ENCODE assay signal across 1 cellular context in genomic region chr16:67173808-67174705, GRCh38.
A peak's percentile ranks its signal among the peaks of the same experiment; 100 is the strongest.
TF ChIP-seq lines count a peak whose summit lies in the region.

No MANE protein-coding gene starts in this region.

TF ChIP-seq in HepG2, 621 proteins besides CTCF, POLR2A, EP300 and RAD21 (continued from another document and continues in another):
- TF ChIP-seq PRDM4 (CRISPR knock-in tag; IDR thresholded peaks at IDR 0.05; ENCODE audit: borderline replicate concordance) (no peak; the same call in 1 of the 2 replicates), ZZZ3 (CRISPR knock-in tag; IDR thresholded peaks at IDR 0.05; ENCODE audit: borderline replicate concordance) (peak; percentile 84; the same call in 1 of the 2 replicates), ARHGAP35 (CRISPR knock-in tag; IDR thresholded peaks at IDR 0.05; ENCODE audit: borderline replicate concordance) (0 out of 2 replicates have a peak, but pooled peaks have one; percentile 39), FOXK1 (CRISPR knock-in tag; IDR thresholded peaks at IDR 0.05; ENCODE audit: borderline replicate concordance, low read depth) (peak; percentile 58; the same call in 1 of the 2 replicates), ZNF644 (CRISPR knock-in tag; IDR thresholded peaks at IDR 0.05; ENCODE audit: low read depth) (no peak), SNRNP70 (IDR thresholded peaks at IDR 0.05; ENCODE audit: low read depth, low read length) (no peak), ZNF775 (CRISPR knock-in tag; IDR thresholded peaks at IDR 0.05; ENCODE audit: borderline replicate concordance) (no peak), TFDP1 (CRISPR knock-in tag; IDR thresholded peaks at IDR 0.05; ENCODE audit: borderline replicate concordance) (peak; percentile 93; the same call in 1 of the 2 replicates), PLSCR1 (CRISPR knock-in tag; IDR thresholded peaks at IDR 0.05; ENCODE audit: borderline replicate concordance) (no peak; the same call in 1 of the 2 replicates), ATF7 (IDR thresholded peaks at IDR 0.05) (no peak), ATF7 (CRISPR knock-in tag; IDR thresholded peaks at IDR 0.05) (no peak), BCLAF1 (IDR thresholded peaks at IDR 0.05) (no peak), ZBTB14 (CRISPR knock-in tag; IDR thresholded peaks at IDR 0.05) (peak; percentile 44; the same call in 1 of the 2 replicates), ESRRA (CRISPR knock-in tag; IDR thresholded peaks at IDR 0.05; ENCODE audit: low read depth) (peak; percentile 34; the same call in 1 of the 2 replicates), ARID4A (CRISPR knock-in tag; IDR thresholded peaks at IDR 0.05; ENCODE audit: borderline replicate concordance) (peak; percentile 88; the same call in 1 of the 2 replicates), ZNF652 (CRISPR knock-in tag; IDR thresholded peaks at IDR 0.05; ENCODE audit: borderline replicate concordance, low read depth) (peak; percentile 47; the same call in 1 of the 2 replicates), ZNF333 (CRISPR knock-in tag; IDR thresholded peaks at IDR 0.05; ENCODE audit: borderline replicate concordance) (peak; percentile 66), GMEB2 (CRISPR knock-in tag; IDR thresholded peaks at IDR 0.05; ENCODE audit: low read depth) (peak; percentile 74; the same call in 1 of the 2 replicates), EED (CRISPR knock-in tag; IDR thresholded peaks at IDR 0.05) (0 out of 2 replicates have a peak, but pooled peaks have one; percentile 50), GABPA (IDR thresholded peaks at IDR 0.05; ENCODE audit: low read depth, low read length) (no peak), GABPA (CRISPR knock-in tag; IDR thresholded peaks at IDR 0.05; ENCODE audit: low read depth) (peak; percentile 64; the same call in 1 of the 2 replicates), ZNF343 (CRISPR knock-in tag; IDR thresholded peaks at IDR 0.05) (no peak), MTF2 (CRISPR knock-in tag; IDR thresholded peaks at IDR 0.05; ENCODE audit: borderline replicate concordance) (no peak; the same call in 1 of the 2 replicates), EHMT2 (IDR thresholded peaks at IDR 0.05; ENCODE audit: borderline replicate concordance, low read depth, low read length) (no peak), AHR (CRISPR knock-in tag; IDR thresholded peaks at IDR 0.05) (no peak; the same call in 1 of the 2 replicates), ZNF205 (CRISPR knock-in tag; IDR thresholded peaks at IDR 0.05) (peak; percentile 84), ZBTB3 (CRISPR knock-in tag; IDR thresholded peaks at IDR 0.05; ENCODE audit: borderline replicate concordance, low read depth) (no peak), THYN1 (CRISPR knock-in tag; IDR thresholded peaks at IDR 0.05; ENCODE audit: borderline replicate concordance, low read depth) (no peak), HNRNPLL (IDR thresholded peaks at IDR 0.05; ENCODE audit: low read depth, low read length, poor library complexity, severe bottlenecking) (peak; percentile 96), EEA1 (CRISPR knock-in tag; IDR thresholded peaks at IDR 0.05; ENCODE audit: borderline replicate concordance) (peak; percentile 80; the same call in 1 of the 2 replicates), ELF3 (CRISPR knock-in tag; IDR thresholded peaks at IDR 0.05) (peak; percentile 90)
- TF ChIP-seq, protein P1, sequence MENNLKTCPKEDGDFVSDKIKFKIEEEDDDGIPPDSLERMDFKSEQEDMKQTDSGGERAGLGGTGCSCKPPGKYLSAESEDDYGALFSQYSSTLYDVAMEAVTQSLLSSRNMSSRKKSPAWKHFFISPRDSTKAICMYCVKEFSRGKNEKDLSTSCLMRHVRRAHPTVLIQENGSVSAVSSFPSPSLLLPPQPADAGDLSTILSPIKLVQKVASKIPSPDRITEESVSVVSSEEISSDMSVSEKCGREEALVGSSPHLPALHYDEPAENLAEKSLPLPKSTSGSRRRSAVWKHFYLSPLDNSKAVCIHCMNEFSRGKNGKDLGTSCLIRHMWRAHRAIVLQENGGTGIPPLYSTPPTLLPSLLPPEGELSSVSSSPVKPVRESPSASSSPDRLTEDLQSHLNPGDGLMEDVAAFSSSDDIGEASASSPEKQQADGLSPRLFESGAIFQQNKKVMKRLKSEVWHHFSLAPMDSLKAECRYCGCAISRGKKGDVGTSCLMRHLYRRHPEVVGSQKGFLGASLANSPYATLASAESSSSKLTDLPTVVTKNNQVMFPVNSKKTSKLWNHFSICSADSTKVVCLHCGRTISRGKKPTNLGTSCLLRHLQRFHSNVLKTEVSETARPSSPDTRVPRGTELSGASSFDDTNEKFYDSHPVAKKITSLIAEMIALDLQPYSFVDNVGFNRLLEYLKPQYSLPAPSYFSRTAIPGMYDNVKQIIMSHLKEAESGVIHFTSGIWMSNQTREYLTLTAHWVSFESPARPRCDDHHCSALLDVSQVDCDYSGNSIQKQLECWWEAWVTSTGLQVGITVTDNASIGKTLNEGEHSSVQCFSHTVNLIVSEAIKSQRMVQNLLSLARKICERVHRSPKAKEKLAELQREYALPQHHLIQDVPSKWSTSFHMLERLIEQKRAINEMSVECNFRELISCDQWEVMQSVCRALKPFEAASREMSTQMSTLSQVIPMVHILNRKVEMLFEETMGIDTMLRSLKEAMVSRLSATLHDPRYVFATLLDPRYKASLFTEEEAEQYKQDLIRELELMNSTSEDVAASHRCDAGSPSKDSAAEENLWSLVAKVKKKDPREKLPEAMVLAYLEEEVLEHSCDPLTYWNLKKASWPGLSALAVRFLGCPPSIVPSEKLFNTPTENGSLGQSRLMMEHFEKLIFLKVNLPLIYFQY (CRISPR knock-in tag; IDR thresholded peaks at IDR 0.05; ENCODE audit: borderline replicate concordance), result peak; percentile 87
- TF ChIP-seq, protein P2, sequence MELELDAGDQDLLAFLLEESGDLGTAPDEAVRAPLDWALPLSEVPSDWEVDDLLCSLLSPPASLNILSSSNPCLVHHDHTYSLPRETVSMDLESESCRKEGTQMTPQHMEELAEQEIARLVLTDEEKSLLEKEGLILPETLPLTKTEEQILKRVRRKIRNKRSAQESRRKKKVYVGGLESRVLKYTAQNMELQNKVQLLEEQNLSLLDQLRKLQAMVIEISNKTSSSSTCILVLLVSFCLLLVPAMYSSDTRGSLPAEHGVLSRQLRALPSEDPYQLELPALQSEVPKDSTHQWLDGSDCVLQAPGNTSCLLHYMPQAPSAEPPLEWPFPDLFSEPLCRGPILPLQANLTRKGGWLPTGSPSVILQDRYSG (CRISPR knock-in tag; IDR thresholded peaks at IDR 0.05), result 0 out of 2 replicates have a peak, but pooled peaks have one; percentile 28
- TF ChIP-seq, protein P3, sequence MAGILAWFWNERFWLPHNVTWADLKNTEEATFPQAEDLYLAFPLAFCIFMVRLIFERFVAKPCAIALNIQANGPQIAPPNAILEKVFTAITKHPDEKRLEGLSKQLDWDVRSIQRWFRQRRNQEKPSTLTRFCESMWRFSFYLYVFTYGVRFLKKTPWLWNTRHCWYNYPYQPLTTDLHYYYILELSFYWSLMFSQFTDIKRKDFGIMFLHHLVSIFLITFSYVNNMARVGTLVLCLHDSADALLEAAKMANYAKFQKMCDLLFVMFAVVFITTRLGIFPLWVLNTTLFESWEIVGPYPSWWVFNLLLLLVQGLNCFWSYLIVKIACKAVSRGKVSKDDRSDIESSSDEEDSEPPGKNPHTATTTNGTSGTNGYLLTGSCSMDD (CRISPR knock-in tag; IDR thresholded peaks at IDR 0.05), result 0 out of 2 replicates have a peak, but pooled peaks have one; percentile 23
